ENCODE assay signal across 18 cellular contexts in genomic region chr1:50531027-50531426, GRCh38.
DNase-seq lines count a peak whose midpoint lies in the region; ATAC-seq, FAIRE-seq and TF ChIP-seq lines count a peak whose summit lies in the region.
"Had no signal": no experiment of that assay in that cellular context is flagged by ENCODE, and none has a peak within 500 bp of the region (broad histone marks: within the 10 kb centered on the region; RNA-seq: fewer than 3 reads in every experiment).

No MANE protein-coding gene starts in this region.

- FAIRE-seq in HepG2 (lab: Jason Lieb, UNC) = no peak
- FAIRE-seq: GM12878 had no signal

- DNase-seq in HepG2 (ENCODE audit: low spot score) = no peak
- DNase-seq in right lobe of liver = no peak
- DNase-seq in SK-N-SH = peak; percentile 6
- no peak for DNase-seq in endothelial cell (ENCODE audit: low spot score)
- no peak for DNase-seq in type B pancreatic cell (ENCODE audit: extremely low spot score, unreplicated experiment)
- no peak for DNase-seq in NCI-H1436 treated with DMSO at 0.1 percent for 48 hours (lab: John Stamatoyannopoulos, UW)
- DNase-seq in SHP77 (lab: John Stamatoyannopoulos, UW) = no peak
- no peak for DNase-seq in stimulated activated CD4-positive, alpha-beta T cell treated with anti-CD3 and anti-CD28 coated beads, Interleukin-15, amount 100 ng/mL, for 24 hours
- DNase-seq: MG63, NCI-H1105, NCI-H187 treated with DMSO at 0.1 percent for 48 hours, NCI-H2171, Peyer's patch, Right ventricle myocardium superior had no signal

- H3K9me2 ChIP-seq in SK-N-SH = no peaks in the 10 kb centered on the region

- no peak for TF ChIP-seq CTCF in HepG2 (CRISPR knock-in tag; IDR thresholded peaks at IDR 0.05)
- TF ChIP-seq CTCF in right lobe of liver (IDR thresholded peaks at IDR 0.05) = no peak
- no peak for TF ChIP-seq CTCF in SK-N-SH (IDR thresholded peaks at IDR 0.05)
- no peak for TF ChIP-seq CTCF in endothelial cell (IDR thresholded peaks at IDR 0.05; ENCODE audit: unreplicated experiment)
- TF ChIP-seq CTCF in type B pancreatic cell (conservative IDR thresholded peaks at IDR 0.05) = no peak

- H3K36me3 ChIP-seq in HepG2 (replicated peaks in 1 of 2; ENCODE audit: control insufficient read depth in 1 of 2, insufficient read depth in 2 of 2, low read length in 2 of 2) (no peaks in the 10 kb centered on the region), right lobe of liver (no peaks in the 10 kb centered on the region), SK-N-SH (replicated peaks in 1 of 2; ENCODE audit: control insufficient read depth in 1 of 2, insufficient read depth in 2 of 2, low read length in 1 of 2) (peaks cover 2 to 23% of the 10 kb centered on the region in 2 experiments)

- TF ChIP-seq POLR2A in HepG2 (IDR thresholded peaks at IDR 0.05; ENCODE audit: insufficient read depth in 1 of 2, low read depth in 2 of 2, low read length in 2 of 2) (no peak), right lobe of liver (IDR thresholded peaks at IDR 0.05) (no peak)

- POLR2A ChIA-PET in HepG2 (lab: Yijun Ruan, JAX) = no interaction called here
- POLR2A ChIA-PET in SK-N-SH (lab: Yijun Ruan, JAX) = interaction anchor here (0.5 kb wide), 1 partner anchor 107 kb away, joined by 5 read pairs; no protein-coding TSS in a partner anchor

- no peak overlapping the region for H3K4me3 Mint-ChIP-seq in endothelial cell (ENCODE audit: unreplicated experiment)
- H3K4me3 Mint-ChIP-seq in type B pancreatic cell = peak overlapping the region; percentile 26

- H3K27ac ChIP-seq in HepG2 (ENCODE audit: extremely low read length, insufficient read depth, low read length) = no peak overlapping the region
- H3K27ac ChIP-seq in right lobe of liver = no peak overlapping the region
- H3K27ac ChIP-seq in SK-N-SH (ENCODE audit: low read depth in 2 of 2, low read length in 1 of 2) = no peak overlapping the region
- H3K27ac ChIP-seq: 22Rv1; BLaER1 treated with 17β-estradiol and CSF1 and Interleukin-3, amounts not matched to agents 10 nM and 100 nM; HL-60; Peyer's patch had no signal

- H3K9ac ChIP-seq in HepG2 (ENCODE audit: insufficient read depth, low read depth, low read length) (no peak overlapping the region), SK-N-SH (no peak overlapping the region)
- H3K9ac ChIP-seq: BLaER1 treated with 17β-estradiol and CSF1 and Interleukin-3, amounts not matched to agents 10 nM and 100 nM had no signal

- peaks cover 14% of the 10 kb centered on the region for H3K4me1 Mint-ChIP-seq in endothelial cell (ENCODE audit: unreplicated experiment)
- peaks cover 5% of the 10 kb centered on the region for H3K4me1 Mint-ChIP-seq in type B pancreatic cell (ENCODE audit: unreplicated experiment)

- H3K4me3 ChIP-seq in HepG2 (replicated peaks in 1 of 3; ENCODE audit: insufficient read depth in 1 of 3, low read depth in 2 of 3, low read length in 3 of 3) (no peak overlapping the region), right lobe of liver (no peak overlapping the region), SK-N-SH (ENCODE audit: low read depth in 2 of 2, low read length in 1 of 2) (no peak overlapping the region)
- H3K4me3 ChIP-seq: BLaER1 treated with 17β-estradiol and CSF1 and Interleukin-3, amounts not matched to agents 10 nM and 100 nM; GM12878; MG63; Peyer's patch had no signal

- TF ChIP-seq EP300 in HepG2 (IDR thresholded peaks at IDR 0.05; ENCODE audit: low read depth in 2 of 2, low read length in 2 of 2) (no peak), HepG2 (CRISPR knock-in tag; IDR thresholded peaks at IDR 0.05; ENCODE audit: borderline replicate concordance) (no peak), SK-N-SH (IDR thresholded peaks at IDR 0.05; ENCODE audit: borderline replicate concordance in 1 of 2, low read depth in 1 of 2, low read length in 1 of 2) (no peak)

- TF ChIP-seq RAD21 in HepG2 (CRISPR knock-in tag; IDR thresholded peaks at IDR 0.05) (no peak), SK-N-SH (IDR thresholded peaks at IDR 0.05; ENCODE audit: low read length) (no peak)

- H3K9me3 ChIP-seq in HepG2 (ENCODE audit: low read length) (no peaks in the 10 kb centered on the region), right lobe of liver (no peaks in the 10 kb centered on the region), SK-N-SH (no peaks in the 10 kb centered on the region)
- H3K9me3 ChIP-seq: BLaER1 treated with 17β-estradiol and CSF1 and Interleukin-3, amounts not matched to agents 10 nM and 100 nM; MG63; Peyer's patch had no signal

- H3K4me1 ChIP-seq in HepG2 (ENCODE audit: insufficient read depth, low read length) (peaks cover 33% of the 10 kb centered on the region), right lobe of liver (peaks cover 0 to 20% (median 5%) of the 10 kb centered on the region in 4 donors), SK-N-SH (ENCODE audit: control insufficient read depth in 1 of 2, insufficient read depth in 2 of 2, low read depth in 1 of 2, low read length in 1 of 2) (no peaks in the 10 kb centered on the region; a peak in 1 of 4 replicates)
- H3K4me1 ChIP-seq: BLaER1 treated with 17β-estradiol and CSF1 and Interleukin-3, amounts not matched to agents 10 nM and 100 nM; Peyer's patch had no signal

- H2AFZ ChIP-seq in HepG2 (ENCODE audit: low read length) (no peak overlapping the region), SK-N-SH (ENCODE audit: low read depth) (no peak overlapping the region)

- intact Hi-C loops in HepG2 (cut with micrococcal nuclease; ENCODE audit: unreplicated experiment) (no loop called here), right lobe of liver (cut with DNase I) (no loop called here)

- CTCF ChIA-PET in HepG2 (lab: Yijun Ruan, JAX; ENCODE audit: low intra/inter-chr PET ratio, low total read pairs) (no interaction called here), SK-N-SH (lab: Yijun Ruan, JAX) (interaction anchor here (1.1 kb wide), 1 partner anchor 173 kb away, joined by 3 read pairs; no protein-coding TSS in a partner anchor)

- H3K36me3 Mint-ChIP-seq in endothelial cell (ENCODE audit: low read depth, unreplicated experiment) (no peaks in the 10 kb centered on the region), type B pancreatic cell (peaks cover 9% of the 10 kb centered on the region)

- no peaks in the 10 kb centered on the region for H3K9me3 Mint-ChIP-seq in endothelial cell (ENCODE audit: unreplicated experiment)
- no peaks in the 10 kb centered on the region for H3K9me3 Mint-ChIP-seq in type B pancreatic cell

- no peaks in the 10 kb centered on the region for H3F3A ChIP-seq in SK-N-SH (replicated peaks; ENCODE audit: insufficient read depth)

- H3K27me3 Mint-ChIP-seq in endothelial cell (ENCODE audit: unreplicated experiment) (peaks cover 2% of the 10 kb centered on the region), type B pancreatic cell (peaks cover 3% of the 10 kb centered on the region)

- ATAC-seq in HepG2 (no peak), right lobe of liver (no peak)
- ATAC-seq: GM12878 had no signal

- no TSS peak for BruUV-seq in HepG2 (replicated peaks; lab: Mats Ljungman, UMichigan)

- in situ Hi-C loops in HepG2 (cut with HindIII; ENCODE audit: extremely low pct_ligation_motif_present, low pct_unique_long_range_greater_than_20kb) = no loop called here

- H4K20me1 ChIP-seq in HepG2 (ENCODE audit: insufficient read depth, low read length) (no peaks in the 10 kb centered on the region), SK-N-SH (ENCODE audit: insufficient read depth) (no peaks in the 10 kb centered on the region)
- H4K20me1 ChIP-seq: BLaER1 treated with 17β-estradiol and CSF1 and Interleukin-3, amounts not matched to agents 10 nM and 100 nM had no signal

- H3K4me2 ChIP-seq in HepG2 (ENCODE audit: low read depth, low read length) = no peak overlapping the region
- H3K4me2 ChIP-seq in SK-N-SH = no peak overlapping the region
- H3K4me2 ChIP-seq: BLaER1 treated with 17β-estradiol and CSF1 and Interleukin-3, amounts not matched to agents 10 nM and 100 nM had no signal

- no peaks in the 10 kb centered on the region for H3K79me2 ChIP-seq in HepG2 (ENCODE audit: insufficient read depth, low read length)
- no peaks in the 10 kb centered on the region for H3K79me2 ChIP-seq in SK-N-SH (ENCODE audit: insufficient read depth)

- H3K27me3 ChIP-seq in HepG2 (ENCODE audit: control insufficient read depth in 1 of 2, insufficient read depth in 2 of 2, low read length in 2 of 2) (no peaks in the 10 kb centered on the region), right lobe of liver (no peaks in the 10 kb centered on the region), SK-N-SH (ENCODE audit: insufficient read depth) (no peaks in the 10 kb centered on the region)
- H3K27me3 ChIP-seq: BLaER1 treated with 17β-estradiol and CSF1 and Interleukin-3, amounts not matched to agents 10 nM and 100 nM; MG63; Peyer's patch had no signal

- peak overlapping the region; percentile 76 for H3K27ac Mint-ChIP-seq in endothelial cell (ENCODE audit: unreplicated experiment)
- H3K27ac Mint-ChIP-seq in type B pancreatic cell = no peak overlapping the region

- 79% methylated on average over 2 of the region's 2 CpGs for WGBS in HepG2 (ENCODE audit: low lambda C conversion rate)
- 54% methylated on average over 2 of the region's 2 CpGs for WGBS in right lobe of liver (ENCODE audit: insufficient coverage, low coverage, low lambda C conversion rate, missing lambda C conversion rate)
- 71% methylated on average over 2 of the region's 2 CpGs for WGBS in SK-N-SH (ENCODE audit: low lambda C conversion rate)

TF ChIP-seq in HepG2, 621 proteins besides CTCF, POLR2A, EP300 and RAD21:
- TF ChIP-seq BCL6 (CRISPR knock-in tag; IDR thresholded peaks at IDR 0.05) (peak; percentile 93), NPAS2 (CRISPR knock-in tag; IDR thresholded peaks at IDR 0.05; ENCODE audit: borderline replicate concordance) (no peak), THAP11 (CRISPR knock-in tag; IDR thresholded peaks at IDR 0.05) (no peak), ATRX (CRISPR knock-in tag; IDR thresholded peaks at IDR 0.05; ENCODE audit: borderline replicate concordance) (no peak)

TF ChIP-seq in SK-N-SH, 30 proteins besides CTCF, POLR2A, EP300 and RAD21 (continues in another document):
- TF ChIP-seq RCOR1 (IDR thresholded peaks at IDR 0.05; ENCODE audit: low read length) (no peak), CHD2 (IDR thresholded peaks at IDR 0.05; ENCODE audit: low read length, partially characterized antibody) (no peak), USF2 (IDR thresholded peaks at IDR 0.05; ENCODE audit: borderline replicate concordance, low read depth, low read length) (no peak), JUND (IDR thresholded peaks at IDR 0.05) (no peak), RFX5 (IDR thresholded peaks at IDR 0.05; ENCODE audit: low read length) (no peak)
